ENCODE assay signal across 16 cellular contexts in the genomic region with DNA sequence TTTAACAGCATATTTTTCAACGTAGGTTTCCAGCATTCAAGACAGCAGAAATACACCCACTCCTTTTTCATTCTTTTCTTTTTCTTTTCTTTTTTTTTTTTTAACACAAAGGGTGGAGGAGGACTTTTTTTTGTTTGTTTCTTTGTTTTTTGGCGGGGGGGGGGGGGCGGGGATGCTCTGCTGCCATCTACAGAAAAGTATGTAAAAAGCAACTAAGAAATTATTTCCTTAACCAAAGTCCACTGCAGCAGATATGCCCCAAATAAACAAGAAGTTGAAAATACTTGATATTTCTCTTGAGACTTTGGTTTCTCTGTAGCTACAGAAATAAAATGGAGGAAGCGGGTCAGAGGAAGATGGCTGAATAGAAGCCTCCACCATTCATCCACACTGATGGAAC.
"Had no signal": no experiment of that assay in that cellular context is flagged by ENCODE, and none has a peak within 500 bp of the region (broad histone marks: within the 10 kb centered on the region; RNA-seq: fewer than 3 reads in every experiment).

No MANE protein-coding gene starts in this region.

- ATAC-seq: activated CD8-positive, alpha-beta T cell treated with anti-CD3 and anti-CD28 coated beads, Interleukin-2, amount 10 ng/mL, durations not matched to agents 7 days and 5 days; left lung; psoas muscle; right lobe of liver; stimulated activated naive CD8-positive, alpha-beta T cell treated with anti-CD3 and anti-CD28 coated beads, Interleukin-15, Interleukin-2, amounts not matched to agents 100 U/mL and 50 U/mL, for 24 hours; upper lobe of right lung had no signal

- H3K27ac ChIP-seq: esophagus squamous epithelium, left lung, psoas muscle, right lobe of liver, upper lobe of right lung had no signal

- H3K36me3 ChIP-seq: esophagus squamous epithelium, left lung, right lobe of liver, upper lobe of right lung had no signal

- H3K9me3 ChIP-seq: esophagus squamous epithelium, left lung, psoas muscle, right lobe of liver, upper lobe of right lung had no signal

- H3K4me1 ChIP-seq: esophagus squamous epithelium, left lung, psoas muscle, right lobe of liver, upper lobe of right lung had no signal

- DNase-seq: activated CD4-positive, alpha-beta T cell treated with anti-CD3 and anti-CD28 coated beads for 4 hours; activated CD8-positive, alpha-beta memory T cell treated with anti-CD3 and anti-CD28 coated beads, Interleukin-2, amount 50 U/mL, for 48 hours; activated CD8-positive, alpha-beta T cell treated with anti-CD3 and anti-CD28 coated beads, Interleukin-2, amount 10 ng/mL, durations not matched to agents 7 days and 5 days; activated naive CD4-positive, alpha-beta T cell; aorta; esophagus squamous epithelium; foreskin fibroblast; head of caudate nucleus; left lung; psoas muscle; right lobe of liver; stimulated activated CD4-positive, alpha-beta T cell treated with anti-CD3 and anti-CD28 coated beads, Interleukin-2, amount 100 ng/mL, for 48 hours; stimulated activated CD8-positive, alpha-beta memory T cell treated with anti-CD3 and anti-CD28 coated beads, Interleukin-4, amount 100 ng/mL, for 48 hours; stimulated activated naive CD8-positive, alpha-beta T cell treated with anti-CD3 and anti-CD28 coated beads, Interleukin-15, Interleukin-2, amounts not matched to agents 100 U/mL and 50 U/mL, for 24 hours; T1000; upper lobe of right lung had no signal

- H3K4me3 ChIP-seq: esophagus squamous epithelium, left lung, psoas muscle, right lobe of liver, upper lobe of right lung had no signal

- H3K27me3 ChIP-seq: esophagus squamous epithelium, upper lobe of right lung had no signal
